ENCODE assay signal across 12 cellular contexts in the genomic region with DNA sequence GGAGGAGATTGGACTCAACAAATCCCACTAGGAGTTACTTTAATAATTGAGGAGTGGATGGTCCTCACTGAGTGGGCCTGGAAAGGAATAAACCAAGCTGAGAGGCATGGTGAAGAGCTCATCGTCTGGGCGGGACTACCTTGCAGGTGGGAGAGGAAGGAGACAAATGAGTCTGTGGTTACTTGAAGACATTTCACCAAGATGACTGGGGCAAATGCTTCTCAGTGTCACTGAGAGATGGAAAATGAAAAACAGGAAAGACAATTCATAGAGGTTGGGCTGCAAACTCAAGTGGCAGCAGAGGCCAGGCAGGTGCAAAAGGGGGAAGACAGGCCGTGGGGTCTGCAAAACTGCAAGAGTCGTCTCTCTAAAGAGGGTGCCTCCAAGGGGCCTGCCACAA. TPM values are rescaled to one million over a fixed set of nuclear protein-coding genes. Genes with fewer than 3 reads are reported as not detected.
DNase-seq lines count a peak whose midpoint lies in the region; ATAC-seq, FAIRE-seq and TF ChIP-seq lines count a peak whose summit lies in the region.
"Had no signal": no experiment of that assay in that cellular context is flagged by ENCODE, and none has a peak within 500 bp of the region (broad histone marks: within the 10 kb centered on the region; RNA-seq: fewer than 3 reads in every experiment).

No MANE protein-coding gene starts in this region.

- no peak for DNase-seq in activated CD8-positive, alpha-beta memory T cell treated with anti-CD3 and anti-CD28 coated beads, Interleukin-2, amount 10 ng/mL, durations not matched to agents 7 days and 5 days
- DNase-seq in activated CD8-positive, alpha-beta memory T cell treated with anti-CD3 and anti-CD28 coated beads, Interleukin-2, amount 50 U/mL, for 48 hours: no peak
- DNase-seq in T-helper 17 cell (no peak), cortex of kidney (lab: John Stamatoyannopoulos, UW) (no peak), G401 (ENCODE audit: low spot score) (no peak), H54 (ENCODE audit: insufficient read length, low spot score) (no peak)
- DNase-seq in effector memory CD8-positive, alpha-beta T cell: no peak
- DNase-seq in stimulated activated naive B cell treated with anti-CD40 and anti-IgM and Interleukin-4, amounts not matched to agents 10 μg/mL and 1 μg/mL and 100 μg/mL, for 72 hours: no peak
- DNase-seq: EL, NCI-H226, ovary had no signal

- in situ Hi-C loops in G401 (cut with HindIII; ENCODE audit: low sequenced_read_pairs): no loop called here

- H3K9me3 Mint-ChIP-seq in activated CD8-positive, alpha-beta memory T cell treated with anti-CD3 and anti-CD28 coated beads, Interleukin-2, amount 10 ng/mL, durations not matched to agents 7 days and 5 days (ENCODE audit: low read depth): peaks cover 4% of the 10 kb centered on the region
- peaks cover 4 to 5% of the 10 kb centered on the region in 2 donors for H3K9me3 Mint-ChIP-seq in effector memory CD8-positive, alpha-beta T cell
- peaks cover 4 to 5% of the 10 kb centered on the region in 2 donors for H3K9me3 Mint-ChIP-seq in stimulated activated naive B cell treated with anti-CD40 and anti-IgM and Interleukin-4, amounts not matched to agents 10 μg/mL and 1 μg/mL and 100 μg/mL, for 72 hours

- H3K36me3 Mint-ChIP-seq in activated CD8-positive, alpha-beta memory T cell treated with anti-CD3 and anti-CD28 coated beads, Interleukin-2, amount 10 ng/mL, durations not matched to agents 7 days and 5 days: peaks cover 7% of the 10 kb centered on the region
- no peaks in the 10 kb centered on the region for H3K36me3 Mint-ChIP-seq in T-helper 17 cell (ENCODE audit: low read depth)
- peaks cover 22% of the 10 kb centered on the region for H3K36me3 Mint-ChIP-seq in effector memory CD8-positive, alpha-beta T cell (ENCODE audit: insufficient read depth)
- H3K36me3 Mint-ChIP-seq in stimulated activated naive B cell treated with anti-CD40 and anti-IgM and Interleukin-4, amounts not matched to agents 10 μg/mL and 1 μg/mL and 100 μg/mL, for 72 hours: peaks cover 2 to 8% of the 10 kb centered on the region in 2 donors

- FAIRE-seq in H54 (lab: Jason Lieb, UNC): no peak
- FAIRE-seq: islet of Langerhans had no signal

- CTCF ChIA-PET in activated CD8-positive, alpha-beta memory T cell treated with anti-CD3 and anti-CD28 coated beads, Interleukin-2, amount 10 ng/mL, durations not matched to agents 7 days and 5 days (lab: Charles Lee): interaction anchor here (1.0 to 1.7 kb wide), 3 partner anchors 12 to 51 kb away, joined by 3 to 5 read pairs (median 4); no protein-coding TSS in a partner anchor

- ATAC-seq in activated CD8-positive, alpha-beta memory T cell treated with anti-CD3 and anti-CD28 coated beads, Interleukin-2, amount 10 ng/mL, durations not matched to agents 7 days and 5 days: no peak
- ATAC-seq in T-helper 17 cell: no peak
- ATAC-seq in effector memory CD8-positive, alpha-beta T cell (replicated peaks): no peak
- ATAC-seq in stimulated activated naive B cell treated with anti-CD40 and anti-IgM and Interleukin-4, amounts not matched to agents 10 μg/mL and 1 μg/mL and 100 μg/mL, for 72 hours (replicated peaks): no peak

- no peak for TF ChIP-seq POLR2A in H54 (IDR thresholded peaks at IDR 0.05; ENCODE audit: low read depth, low read length)

- H3K9me3 ChIP-seq in T-helper 17 cell (ENCODE audit: control insufficient read depth, low read length, poor library complexity, severe bottlenecking): no peaks in the 10 kb centered on the region
- H3K9me3 ChIP-seq: ovary had no signal

- H3K4me1 Mint-ChIP-seq in activated CD8-positive, alpha-beta memory T cell treated with anti-CD3 and anti-CD28 coated beads, Interleukin-2, amount 10 ng/mL, durations not matched to agents 7 days and 5 days: peaks cover 33% of the 10 kb centered on the region
- peaks cover 35% of the 10 kb centered on the region for H3K4me1 Mint-ChIP-seq in T-helper 17 cell
- H3K4me1 Mint-ChIP-seq in effector memory CD8-positive, alpha-beta T cell (ENCODE audit: low read depth in 2 of 2): peaks cover 40 to 43% of the 10 kb centered on the region in 2 donors
- peaks cover 27 to 34% of the 10 kb centered on the region in 2 donors for H3K4me1 Mint-ChIP-seq in stimulated activated naive B cell treated with anti-CD40 and anti-IgM and Interleukin-4, amounts not matched to agents 10 μg/mL and 1 μg/mL and 100 μg/mL, for 72 hours

- no peak overlapping the region for H3K27ac Mint-ChIP-seq in activated CD8-positive, alpha-beta memory T cell treated with anti-CD3 and anti-CD28 coated beads, Interleukin-2, amount 10 ng/mL, durations not matched to agents 7 days and 5 days
- peak overlapping the region; percentile 99 for H3K27ac Mint-ChIP-seq in T-helper 17 cell
- H3K27ac Mint-ChIP-seq in effector memory CD8-positive, alpha-beta T cell: peak overlapping the region; percentile 93 to 98
- peak overlapping the region; percentile 20 for H3K27ac Mint-ChIP-seq in stimulated activated naive B cell treated with anti-CD40 and anti-IgM and Interleukin-4, amounts not matched to agents 10 μg/mL and 1 μg/mL and 100 μg/mL, for 72 hours

- peak overlapping the region; percentile 2 for H3K4me3 Mint-ChIP-seq in activated CD8-positive, alpha-beta memory T cell treated with anti-CD3 and anti-CD28 coated beads, Interleukin-2, amount 10 ng/mL, durations not matched to agents 7 days and 5 days
- peak overlapping the region; percentile 93 for H3K4me3 Mint-ChIP-seq in T-helper 17 cell
- H3K4me3 Mint-ChIP-seq in effector memory CD8-positive, alpha-beta T cell: peak overlapping the region; percentile 90
- peak overlapping the region in 1 of 2 donors; percentile 8 for H3K4me3 Mint-ChIP-seq in stimulated activated naive B cell treated with anti-CD40 and anti-IgM and Interleukin-4, amounts not matched to agents 10 μg/mL and 1 μg/mL and 100 μg/mL, for 72 hours

- H3K27me3 Mint-ChIP-seq in activated CD8-positive, alpha-beta memory T cell treated with anti-CD3 and anti-CD28 coated beads, Interleukin-2, amount 10 ng/mL, durations not matched to agents 7 days and 5 days: peaks cover 26% of the 10 kb centered on the region
- H3K27me3 Mint-ChIP-seq in T-helper 17 cell: no peaks in the 10 kb centered on the region
- peaks cover 4 to 8% of the 10 kb centered on the region in 2 donors for H3K27me3 Mint-ChIP-seq in effector memory CD8-positive, alpha-beta T cell
- peaks cover 3 to 20% of the 10 kb centered on the region in 2 donors for H3K27me3 Mint-ChIP-seq in stimulated activated naive B cell treated with anti-CD40 and anti-IgM and Interleukin-4, amounts not matched to agents 10 μg/mL and 1 μg/mL and 100 μg/mL, for 72 hours

RNA-seq across cellular contexts. Expression of a gene that starts 1.5 kb away (rescaled TPM):
- 1 to 10 TPM; 1.4 to 8.3 TPM for total RNA-seq in activated CD8-positive, alpha-beta memory T cell treated with anti-CD3 and anti-CD28 coated beads, Interleukin-2, amount 10 ng/mL, durations not matched to agents 7 days and 5 days
- total RNA-seq in T-helper 17 cell: 10 to 100 TPM; 11.4 to 11.8 TPM
- not detected in 2 replicates for total RNA-seq in G401 (2014; rRNA removed; shearing (Covaris generic))

RNA-seq across cellular contexts. Expression of a gene that starts 52.0 kb away (rescaled TPM):
- 10 to 100 TPM in 1 of 2 experiments, 1 to 10 TPM in 1; 9.6 to 10.9 TPM for total RNA-seq in activated CD8-positive, alpha-beta memory T cell treated with anti-CD3 and anti-CD28 coated beads, Interleukin-2, amount 10 ng/mL, durations not matched to agents 7 days and 5 days
- total RNA-seq in T-helper 17 cell: 10 to 100 TPM; 14.6 to 24.7 TPM
- total RNA-seq in G401 (2014; rRNA removed; shearing (Covaris generic)): 8.7 and 17.8 TPM in 2 replicates
